ENCODE assay signal across 8 cellular contexts in genomic region chr17:77460514-77461046, GRCh38.
A peak's percentile ranks its signal among the peaks of the same experiment; 100 is the strongest.
DNase-seq lines count a peak whose midpoint lies in the region; ATAC-seq and TF ChIP-seq lines count a peak whose summit lies in the region.

No MANE protein-coding gene starts in this region.

- POLR2A ChIA-PET in Caco-2 (lab: Charles Lee): interaction anchor here (1.0 kb wide), 1 partner anchor 9 kb away, joined by 4 read pairs; no protein-coding TSS in a partner anchor
- POLR2A ChIA-PET in naive thymus-derived CD8-positive, alpha-beta T cell (lab: Charles Lee): interaction anchor here (0.8 to 74.5 kb wide), 12 partner anchors 9 to 135 kb away, joined by 3 to 5369 read pairs (median 7); no protein-coding TSS in a partner anchor

- BruUV-seq in Caco-2 (replicated peaks; lab: Mats Ljungman, UMichigan): no TSS peak

- no peak overlapping the region for H3K27ac ChIP-seq in WERI-Rb-1
- no peak overlapping the region for H3K27ac ChIP-seq in foreskin keratinocyte

- H3K4me3 Mint-ChIP-seq in Caco-2 (ENCODE audit: unreplicated experiment): no peak overlapping the region
- no peak overlapping the region for H3K4me3 Mint-ChIP-seq in brain
- H3K4me3 Mint-ChIP-seq in naive thymus-derived CD8-positive, alpha-beta T cell: peak overlapping the region; percentile 91 to 98 (median 96)

- H3K36me3 Mint-ChIP-seq in Caco-2 (ENCODE audit: insufficient read depth, unreplicated experiment) (peaks cover 54% of the 10 kb centered on the region), brain (peaks cover 15% of the 10 kb centered on the region)
- H3K36me3 Mint-ChIP-seq in naive thymus-derived CD8-positive, alpha-beta T cell: peaks cover 2 to 16% (median 13%) of the 10 kb centered on the region in 3 donors

- H3K27me3 Mint-ChIP-seq in Caco-2 (ENCODE audit: insufficient read depth, unreplicated experiment) (no peaks in the 10 kb centered on the region), brain (no peaks in the 10 kb centered on the region)
- H3K27me3 Mint-ChIP-seq in naive thymus-derived CD8-positive, alpha-beta T cell: no peaks in the 10 kb centered on the region

- DNase-seq in Caco-2 (no peak), MV-4-11 (lab: John Stamatoyannopoulos, UW) (peak; percentile 77), NCI-H2196 (lab: John Stamatoyannopoulos, UW; ENCODE audit: unreplicated experiment) (no peak), cortex of kidney (lab: John Stamatoyannopoulos, UW) (no peak), WERI-Rb-1 (no peak), foreskin keratinocyte (no peak)
- no peak for DNase-seq in naive thymus-derived CD8-positive, alpha-beta T cell

- peak overlapping the region; percentile 71 for H3K27ac Mint-ChIP-seq in Caco-2 (ENCODE audit: unreplicated experiment)
- H3K27ac Mint-ChIP-seq in brain: peak overlapping the region in 4 of 5 experiments; percentile 11 to 80 (median 40)
- peak overlapping the region; percentile 92 to 99 (median 98) for H3K27ac Mint-ChIP-seq in naive thymus-derived CD8-positive, alpha-beta T cell

- no peaks in the 10 kb centered on the region for H3K9me3 Mint-ChIP-seq in Caco-2 (ENCODE audit: unreplicated experiment)
- peaks cover 0 to 2% (median 0%) of the 10 kb centered on the region in 5 experiments for H3K9me3 Mint-ChIP-seq in brain
- no peaks in the 10 kb centered on the region for H3K9me3 Mint-ChIP-seq in naive thymus-derived CD8-positive, alpha-beta T cell

- H3K36me3 ChIP-seq in Caco-2 (ENCODE audit: control insufficient read depth, insufficient read depth, low read length): no peaks in the 10 kb centered on the region
- peaks cover 32% of the 10 kb centered on the region for H3K36me3 ChIP-seq in WERI-Rb-1

- no peak for TF ChIP-seq CTCF in Caco-2 (IDR thresholded peaks at IDR 0.05; ENCODE audit: insufficient read depth in 1 of 2, low read depth in 1 of 2, low read length in 1 of 2, severe bottlenecking in 1 of 2, unreplicated experiment in 1 of 2)
- TF ChIP-seq CTCF in brain (conservative IDR thresholded peaks at IDR 0.05): no peak
- TF ChIP-seq CTCF in WERI-Rb-1 (IDR thresholded peaks at IDR 0.05; ENCODE audit: low read depth, low read length): no peak
- TF ChIP-seq CTCF in foreskin keratinocyte (conservative IDR thresholded peaks at IDR 0.05): no peak

- H3K4me3 ChIP-seq in Caco-2 (ENCODE audit: low read depth, low read length) (no peak overlapping the region), WERI-Rb-1 (ENCODE audit: low read depth, low read length) (no peak overlapping the region)

- H3K27me3 ChIP-seq in Caco-2 (replicated peaks; ENCODE audit: control insufficient read depth, insufficient read depth, low read length): no peaks in the 10 kb centered on the region
- no peaks in the 10 kb centered on the region for H3K27me3 ChIP-seq in WERI-Rb-1 (ENCODE audit: insufficient read depth, low read depth, severe bottlenecking)
- H3K27me3 ChIP-seq in foreskin keratinocyte: no peaks in the 10 kb centered on the region

- no peak for ATAC-seq in naive thymus-derived CD8-positive, alpha-beta T cell
- ATAC-seq in foreskin keratinocyte: no peak

- CTCF ChIA-PET in Caco-2 (lab: Charles Lee): interaction anchor here (0.9 kb wide), 1 partner anchor 31 kb away, joined by 5 read pairs; no protein-coding TSS in a partner anchor

- intact Hi-C loops in Caco-2 (cut with micrococcal nuclease; ENCODE audit: unreplicated experiment): no loop called here

- H3K4me1 Mint-ChIP-seq in Caco-2 (ENCODE audit: low read depth, unreplicated experiment) (peaks cover 28% of the 10 kb centered on the region), brain (peaks cover 61% of the 10 kb centered on the region)
- H3K4me1 Mint-ChIP-seq in naive thymus-derived CD8-positive, alpha-beta T cell: peaks cover 43 to 90% (median 84%) of the 10 kb centered on the region in 4 donors

- H3K9me3 ChIP-seq in Caco-2 (no peaks in the 10 kb centered on the region), WERI-Rb-1 (ENCODE audit: severe bottlenecking) (no peaks in the 10 kb centered on the region)

- H3K4me1 ChIP-seq in Caco-2 (peaks cover 37% of the 10 kb centered on the region), foreskin keratinocyte (peaks cover 5% of the 10 kb centered on the region)

Comparison
In these comparisons a context has a peak if more than half of its experiments do, and no peak if none do; other contexts are left out.
1. H3K27ac Mint-ChIP-seq: peak in every context shown above with its lines; median percentile 98 in naive thymus-derived CD8-positive, alpha-beta T cell; 71 in Caco-2; 40 in brain.
2. H3K4me3 Mint-ChIP-seq: peak in naive thymus-derived CD8-positive, alpha-beta T cell (10 of 10); none in Caco-2 (single experiment) and brain (0 of 5).